Comparison of ENCODE assay signal across 2 cellular contexts in the genomic region with DNA sequence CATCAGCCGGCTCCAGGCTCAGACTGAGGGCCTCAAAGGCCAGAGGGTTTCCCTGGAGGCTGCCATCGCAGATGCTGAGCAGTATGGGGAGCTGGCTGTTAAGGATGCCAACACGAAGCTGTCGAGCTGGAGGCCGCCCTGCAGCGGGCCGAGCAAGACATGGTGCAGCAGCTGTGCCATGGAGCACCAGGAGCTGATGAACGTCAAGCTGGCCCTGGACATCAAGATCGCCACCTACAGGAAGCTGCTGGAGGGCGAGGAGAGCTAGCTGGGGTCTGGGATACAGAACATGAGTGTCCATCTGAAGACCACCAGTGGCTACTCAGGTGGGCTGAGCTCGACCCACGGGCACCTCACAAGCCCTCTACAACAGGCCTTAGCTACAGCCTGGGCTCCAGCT.
TF ChIP-seq lines count a peak whose summit lies in the region.

No MANE protein-coding gene starts in this region.

TF ChIP-seq in SK-N-SH, 30 proteins besides CTCF, POLR2A, EP300 and RAD21 (continued from another document):
- TF ChIP-seq MXI1 (IDR thresholded peaks at IDR 0.05; ENCODE audit: low read depth, low read length) (no peak), GATA2 (CRISPR knock-in tag; IDR thresholded peaks at IDR 0.05) (no peak), TCF12 (IDR thresholded peaks at IDR 0.05) (no peak)
- TF ChIP-seq, protein P1, sequence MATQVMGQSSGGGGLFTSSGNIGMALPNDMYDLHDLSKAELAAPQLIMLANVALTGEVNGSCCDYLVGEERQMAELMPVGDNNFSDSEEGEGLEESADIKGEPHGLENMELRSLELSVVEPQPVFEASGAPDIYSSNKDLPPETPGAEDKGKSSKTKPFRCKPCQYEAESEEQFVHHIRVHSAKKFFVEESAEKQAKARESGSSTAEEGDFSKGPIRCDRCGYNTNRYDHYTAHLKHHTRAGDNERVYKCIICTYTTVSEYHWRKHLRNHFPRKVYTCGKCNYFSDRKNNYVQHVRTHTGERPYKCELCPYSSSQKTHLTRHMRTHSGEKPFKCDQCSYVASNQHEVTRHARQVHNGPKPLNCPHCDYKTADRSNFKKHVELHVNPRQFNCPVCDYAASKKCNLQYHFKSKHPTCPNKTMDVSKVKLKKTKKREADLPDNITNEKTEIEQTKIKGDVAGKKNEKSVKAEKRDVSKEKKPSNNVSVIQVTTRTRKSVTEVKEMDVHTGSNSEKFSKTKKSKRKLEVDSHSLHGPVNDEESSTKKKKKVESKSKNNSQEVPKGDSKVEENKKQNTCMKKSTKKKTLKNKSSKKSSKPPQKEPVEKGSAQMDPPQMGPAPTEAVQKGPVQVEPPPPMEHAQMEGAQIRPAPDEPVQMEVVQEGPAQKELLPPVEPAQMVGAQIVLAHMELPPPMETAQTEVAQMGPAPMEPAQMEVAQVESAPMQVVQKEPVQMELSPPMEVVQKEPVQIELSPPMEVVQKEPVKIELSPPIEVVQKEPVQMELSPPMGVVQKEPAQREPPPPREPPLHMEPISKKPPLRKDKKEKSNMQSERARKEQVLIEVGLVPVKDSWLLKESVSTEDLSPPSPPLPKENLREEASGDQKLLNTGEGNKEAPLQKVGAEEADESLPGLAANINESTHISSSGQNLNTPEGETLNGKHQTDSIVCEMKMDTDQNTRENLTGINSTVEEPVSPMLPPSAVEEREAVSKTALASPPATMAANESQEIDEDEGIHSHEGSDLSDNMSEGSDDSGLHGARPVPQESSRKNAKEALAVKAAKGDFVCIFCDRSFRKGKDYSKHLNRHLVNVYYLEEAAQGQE (IDR thresholded peaks at IDR 0.05; ENCODE audit: low read depth, low read length), result no peak

TF ChIP-seq in SK-N-SH treated with all-trans-retinoic acid at 6 μM for 48 hours, 23 proteins besides CTCF, POLR2A, EP300 and RAD21 (continued from another document):
- TF ChIP-seq, protein P2, sequence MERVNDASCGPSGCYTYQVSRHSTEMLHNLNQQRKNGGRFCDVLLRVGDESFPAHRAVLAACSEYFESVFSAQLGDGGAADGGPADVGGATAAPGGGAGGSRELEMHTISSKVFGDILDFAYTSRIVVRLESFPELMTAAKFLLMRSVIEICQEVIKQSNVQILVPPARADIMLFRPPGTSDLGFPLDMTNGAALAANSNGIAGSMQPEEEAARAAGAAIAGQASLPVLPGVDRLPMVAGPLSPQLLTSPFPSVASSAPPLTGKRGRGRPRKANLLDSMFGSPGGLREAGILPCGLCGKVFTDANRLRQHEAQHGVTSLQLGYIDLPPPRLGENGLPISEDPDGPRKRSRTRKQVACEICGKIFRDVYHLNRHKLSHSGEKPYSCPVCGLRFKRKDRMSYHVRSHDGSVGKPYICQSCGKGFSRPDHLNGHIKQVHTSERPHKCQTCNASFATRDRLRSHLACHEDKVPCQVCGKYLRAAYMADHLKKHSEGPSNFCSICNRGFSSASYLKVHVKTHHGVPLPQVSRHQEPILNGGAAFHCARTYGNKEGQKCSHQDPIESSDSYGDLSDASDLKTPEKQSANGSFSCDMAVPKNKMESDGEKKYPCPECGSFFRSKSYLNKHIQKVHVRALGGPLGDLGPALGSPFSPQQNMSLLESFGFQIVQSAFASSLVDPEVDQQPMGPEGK (CRISPR knock-in tag; IDR thresholded peaks at IDR 0.05; ENCODE audit: borderline replicate concordance), result no peak
- TF ChIP-seq, protein P3, sequence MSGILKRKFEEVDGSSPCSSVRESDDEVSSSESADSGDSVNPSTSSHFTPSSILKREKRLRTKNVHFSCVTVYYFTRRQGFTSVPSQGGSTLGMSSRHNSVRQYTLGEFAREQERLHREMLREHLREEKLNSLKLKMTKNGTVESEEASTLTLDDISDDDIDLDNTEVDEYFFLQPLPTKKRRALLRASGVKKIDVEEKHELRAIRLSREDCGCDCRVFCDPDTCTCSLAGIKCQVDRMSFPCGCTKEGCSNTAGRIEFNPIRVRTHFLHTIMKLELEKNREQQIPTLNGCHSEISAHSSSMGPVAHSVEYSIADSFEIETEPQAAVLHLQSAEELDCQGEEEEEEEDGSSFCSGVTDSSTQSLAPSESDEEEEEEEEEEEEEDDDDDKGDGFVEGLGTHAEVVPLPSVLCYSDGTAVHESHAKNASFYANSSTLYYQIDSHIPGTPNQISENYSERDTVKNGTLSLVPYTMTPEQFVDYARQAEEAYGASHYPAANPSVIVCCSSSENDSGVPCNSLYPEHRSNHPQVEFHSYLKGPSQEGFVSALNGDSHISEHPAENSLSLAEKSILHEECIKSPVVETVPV (CRISPR knock-in tag; IDR thresholded peaks at IDR 0.05), result no peak
- TF ChIP-seq TCF4 (CRISPR knock-in tag; IDR thresholded peaks at IDR 0.05; ENCODE audit: borderline replicate concordance) (no peak), RARB (CRISPR knock-in tag; IDR thresholded peaks at IDR 0.05) (no peak), ISL1 (CRISPR knock-in tag; IDR thresholded peaks at IDR 0.05) (no peak), OSR1 (CRISPR knock-in tag; IDR thresholded peaks at IDR 0.05) (no peak), ZNF70 (CRISPR knock-in tag; IDR thresholded peaks at IDR 0.05) (no peak), ZNF8 (CRISPR knock-in tag; IDR thresholded peaks at IDR 0.05) (no peak), BACH2 (CRISPR knock-in tag; IDR thresholded peaks at IDR 0.05; ENCODE audit: borderline replicate concordance) (no peak)
